In the genomic region with DNA sequence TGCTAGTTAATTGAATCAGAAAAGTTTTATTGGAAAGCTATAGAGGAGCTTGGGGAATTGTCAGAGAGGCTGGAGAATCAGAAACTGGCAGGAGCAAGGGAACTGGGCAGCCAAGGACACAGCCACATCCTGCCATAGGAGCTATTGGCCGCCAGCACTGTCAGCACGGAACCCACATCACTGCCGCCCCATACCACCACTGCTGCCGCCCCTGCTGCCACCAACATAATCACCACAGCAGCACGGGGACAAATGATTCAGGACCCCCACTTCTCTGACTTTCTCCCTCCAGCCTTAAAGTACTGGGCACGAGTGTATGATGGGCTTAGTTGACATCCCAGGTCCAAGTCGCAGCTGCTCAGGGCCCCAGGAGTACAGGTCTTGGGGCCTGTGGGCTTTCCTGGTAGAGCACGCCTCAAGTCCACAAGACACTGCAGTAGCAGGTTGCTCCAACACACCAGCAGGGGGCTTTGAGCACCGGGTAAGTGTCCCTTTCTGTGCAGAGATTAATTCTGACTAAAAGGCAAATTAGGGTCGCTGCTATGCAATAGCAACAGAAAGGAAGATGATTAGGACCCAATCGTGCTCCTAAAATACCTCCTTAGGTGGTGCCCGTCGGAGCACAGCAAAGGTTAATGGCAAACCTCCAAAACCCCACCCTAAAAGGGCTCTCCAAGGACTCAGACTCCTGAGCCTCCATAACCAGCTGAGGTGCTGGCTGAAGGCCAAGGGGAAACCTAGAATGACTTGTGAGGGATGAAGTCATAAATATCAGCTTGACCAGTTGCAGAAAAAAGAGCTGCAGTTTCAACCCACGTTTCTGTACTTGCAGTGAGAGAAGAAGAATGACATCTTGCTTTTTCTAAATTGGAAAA, we compare ENCODE assay signal across 8 cellular contexts. TPM values are rescaled to one million over a fixed set of nuclear protein-coding genes. Genes with fewer than 3 reads are reported as not detected.
DNase-seq lines count a peak whose midpoint lies in the region; ATAC-seq, FAIRE-seq and TF ChIP-seq lines count a peak whose summit lies in the region.

No MANE protein-coding gene starts in this region.

- H3K36me3 Mint-ChIP-seq in activated CD4-positive, alpha-beta T cell treated with anti-CD3 and anti-CD28 coated beads, Interleukin-2, amount 10 ng/mL, durations not matched to agents 24 days and 14 days (ENCODE audit: low read depth) = peaks cover 6% of the 10 kb centered on the region

- no peaks in the 10 kb centered on the region for H3K4me1 ChIP-seq in BE2C

- intact Hi-C loops in activated CD4-positive, alpha-beta T cell treated with anti-CD3 and anti-CD28 coated beads, Interleukin-2, amount 10 ng/mL, durations not matched to agents 24 days and 14 days (cut with micrococcal nuclease) = no loop called here
- intact Hi-C loops in sciatic nerve (cut with DNase I) = no loop called here

- no peak overlapping the region for H3K4me3 Mint-ChIP-seq in activated CD4-positive, alpha-beta T cell treated with anti-CD3 and anti-CD28 coated beads, Interleukin-2, amount 10 ng/mL, durations not matched to agents 24 days and 14 days

- H3K4me3 ChIP-seq in BE2C (ENCODE audit: low read depth, low read length) = no peak overlapping the region; the same call in 1 of the 2 replicates

- H3K36me3 ChIP-seq in BE2C = no peaks in the 10 kb centered on the region

- H3K9me3 ChIP-seq in BE2C = no peaks in the 10 kb centered on the region

- H3K9me3 Mint-ChIP-seq in activated CD4-positive, alpha-beta T cell treated with anti-CD3 and anti-CD28 coated beads, Interleukin-2, amount 10 ng/mL, durations not matched to agents 24 days and 14 days = no peaks in the 10 kb centered on the region

- H3K4me1 Mint-ChIP-seq in activated CD4-positive, alpha-beta T cell treated with anti-CD3 and anti-CD28 coated beads, Interleukin-2, amount 10 ng/mL, durations not matched to agents 24 days and 14 days = peaks cover 10% of the 10 kb centered on the region

- DNase-seq in BE2C = peak; percentile 70
- DNase-seq in GM18507 (ENCODE audit: extremely low spot score, insufficient read length, low read depth) = no peak
- peak; percentile 7 for DNase-seq in NCI-H128 (lab: John Stamatoyannopoulos, UW; ENCODE audit: unreplicated experiment)
- peak; percentile 65 for DNase-seq in activated CD4-positive, alpha-beta T cell treated with anti-CD3 and anti-CD28 coated beads, Interleukin-2, amount 10 ng/mL, durations not matched to agents 24 days and 14 days
- peak; percentile 56 for DNase-seq in glomerular endothelial cell (ENCODE audit: extremely low read depth, low read depth, low spot score)
- peak; percentile 86 for DNase-seq in sciatic nerve (ENCODE audit: low spot score)
- no peak for DNase-seq in omental fat pad (ENCODE audit: low spot score)

- no peaks in the 10 kb centered on the region for H3K27me3 Mint-ChIP-seq in activated CD4-positive, alpha-beta T cell treated with anti-CD3 and anti-CD28 coated beads, Interleukin-2, amount 10 ng/mL, durations not matched to agents 24 days and 14 days

- no peaks in the 10 kb centered on the region for H3K27me3 ChIP-seq in BE2C

- TF ChIP-seq CTCF in BE2C (IDR thresholded peaks at IDR 0.05; ENCODE audit: low read depth, low read length) (peak; percentile 76), omental fat pad (IDR thresholded peaks at IDR 0.05) (no peak)

- no peak overlapping the region for H3K27ac Mint-ChIP-seq in activated CD4-positive, alpha-beta T cell treated with anti-CD3 and anti-CD28 coated beads, Interleukin-2, amount 10 ng/mL, durations not matched to agents 24 days and 14 days

- peak; percentile 77 for FAIRE-seq in GM18507 (lab: Jason Lieb, UNC)

- ATAC-seq in HG02763 (IDR thresholded peaks at IDR 0.05; ENCODE audit: unreplicated experiment) = peak; percentile 75
- peak; percentile 75 for ATAC-seq in sciatic nerve
- ATAC-seq in omental fat pad (ENCODE audit: low FRiP score) = no peak

RNA-seq across cellular contexts. Expression of gene PJA1, which starts 6.8 kb away (rescaled TPM):
- 74.6 TPM for polyA plus RNA-seq in BE2C (2012; ENCODE audit: insufficient read depth, insufficient read length, low read depth)
- 14.4 and 15.5 TPM in 2 replicates for total RNA-seq in activated CD4-positive, alpha-beta T cell treated with anti-CD3 and anti-CD28 coated beads, Interleukin-2, amount 10 ng/mL, durations not matched to agents 24 days and 14 days
- total RNA-seq in glomerular endothelial cell (15.8 and 19.0 TPM in 2 replicates), sciatic nerve (47.5 TPM), omental fat pad (10 to 100 TPM; 19.4 to 60.2 (median 31.3) TPM)

Comparison
In these comparisons a context has a peak if more than half of its experiments do, and no peak if none do; other contexts are left out.
1. DNase-seq: peak in BE2C (single experiment), NCI-H128 (single experiment), activated CD4-positive, alpha-beta T cell treated with anti-CD3 and anti-CD28 coated beads, Interleukin-2, amount 10 ng/mL, durations not matched to agents 24 days and 14 days (single experiment), glomerular endothelial cell (single experiment) and sciatic nerve (single experiment); none in GM18507 (single experiment) and omental fat pad (single experiment).